11 cellular contexts compared by ENCODE assay signal in the genomic region with DNA sequence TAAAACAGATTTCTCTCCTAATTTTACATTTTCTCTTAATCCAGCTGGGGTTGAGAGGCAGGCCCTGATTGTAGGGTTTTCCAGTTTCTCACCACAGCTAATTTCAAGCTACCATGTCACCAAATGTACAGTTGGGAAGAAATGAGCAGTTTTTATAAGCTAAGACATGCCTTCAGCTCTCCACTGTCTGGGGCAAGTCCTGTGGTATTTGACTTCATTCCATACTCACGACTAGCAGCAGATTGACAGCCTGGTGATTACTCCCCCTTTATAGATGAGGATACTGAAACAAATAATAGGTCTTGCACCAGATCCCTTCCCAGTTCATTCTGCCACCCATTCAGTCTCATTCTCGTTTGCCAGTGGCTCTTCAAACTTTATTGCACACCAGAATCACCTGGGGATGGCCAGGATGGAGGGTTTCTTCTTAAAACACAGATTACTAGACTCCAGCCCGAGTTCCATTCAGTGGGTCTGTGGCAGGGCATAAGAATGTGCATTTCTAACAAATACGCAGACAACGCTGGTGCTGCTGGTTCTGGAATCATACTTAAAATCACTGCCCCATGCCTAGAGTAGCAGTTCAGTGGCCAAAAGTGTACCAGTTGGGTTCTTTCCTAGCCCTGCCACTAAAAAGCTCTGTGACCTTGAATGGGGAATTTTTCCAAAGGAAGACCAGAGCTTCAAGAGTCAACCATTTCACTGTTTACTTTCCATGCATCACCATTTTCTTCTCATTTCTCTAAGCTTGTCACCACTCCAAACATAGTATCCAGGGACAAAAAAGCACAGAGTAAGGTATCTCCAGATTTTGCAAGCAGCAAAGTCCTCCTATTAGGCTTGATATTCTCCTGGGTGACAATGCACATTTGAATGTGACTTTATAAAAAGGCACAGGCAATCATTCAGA.
DNase-seq lines count a peak whose midpoint lies in the region; ATAC-seq and TF ChIP-seq lines count a peak whose summit lies in the region.
"Had no signal": no experiment of that assay in that cellular context is flagged by ENCODE, and none has a peak within 500 bp of the region (broad histone marks: within the 10 kb centered on the region; RNA-seq: fewer than 3 reads in every experiment).

No MANE protein-coding gene starts in this region.

- DNase-seq in cardiac muscle cell (ENCODE audit: low read depth in 1 of 2, low spot score in 1 of 2), result peak in 1 of 2 donors; percentile 66
- no peak for DNase-seq in cardiac septum (ENCODE audit: low spot score)
- DNase-seq in colonic mucosa, result no peak
- no peak for DNase-seq in uterus
- DNase-seq in mucosa of gallbladder (ENCODE audit: low spot score), result no peak
- DNase-seq: activated CD8-positive, alpha-beta T cell treated with anti-CD3 and anti-CD28 coated beads for 36 hours; AML-193; NK-92 treated with Interleukin-12 subunit alpha and Interleukin-12 subunit beta, amount 100 ng/mL, for 24 hours had no signal

- intact Hi-C loops in cardiac septum (cut with DNase I), result loop anchor here (5.0 kb wide), 3 partner anchors 35 to 105 kb away; a partner anchor contains a TSS
- intact Hi-C loops in colonic mucosa (cut with DNase I), result loop anchor here (5.0 kb wide), 1 partner anchor 40 kb away; no protein-coding TSS in a partner anchor
- intact Hi-C loops in uterus (cut with DNase I; ENCODE audit: low total_unique reads), result no loop called here

- TF ChIP-seq POLR2A in uterus (IDR thresholded peaks at IDR 0.05), result no peak

- H3K27ac ChIP-seq in cardiac muscle cell (peak overlapping the region; percentile 47), colonic mucosa (peak overlapping the region; percentile 79), mesodermal cell (ENCODE audit: low read depth, low read length, severe bottlenecking) (peak overlapping the region; percentile 99), uterus (peak overlapping the region; percentile 87 to 88)

- H3K4me3 ChIP-seq in cardiac muscle cell, result no peak overlapping the region
- no peak overlapping the region for H3K4me3 ChIP-seq in colonic mucosa
- H3K4me3 ChIP-seq in mesodermal cell (ENCODE audit: extremely low read depth, insufficient read depth, low read length, poor library complexity, severe bottlenecking), result no peak overlapping the region
- no peak overlapping the region for H3K4me3 ChIP-seq in uterus

- H3K9me3 ChIP-seq in cardiac muscle cell (ENCODE audit: low read depth), result no peaks in the 10 kb centered on the region
- no peaks in the 10 kb centered on the region for H3K9me3 ChIP-seq in colonic mucosa
- H3K9me3 ChIP-seq in mesodermal cell (ENCODE audit: control insufficient read depth, low read length), result no peaks in the 10 kb centered on the region
- no peaks in the 10 kb centered on the region for H3K9me3 ChIP-seq in uterus

- no peak for TF ChIP-seq CTCF in cardiac muscle cell (IDR thresholded peaks at IDR 0.05; ENCODE audit: low read depth, low read length)
- no peak for TF ChIP-seq CTCF in colonic mucosa (IDR thresholded peaks at IDR 0.05)
- TF ChIP-seq CTCF in uterus (IDR thresholded peaks at IDR 0.05), result no peak

- ATAC-seq in GM19351 (IDR thresholded peaks at IDR 0.05; ENCODE audit: unreplicated experiment) (no peak), HG03378 (IDR thresholded peaks at IDR 0.05; ENCODE audit: unreplicated experiment) (no peak)
- ATAC-seq: activated CD8-positive, alpha-beta T cell treated with anti-CD3 and anti-CD28 coated beads for 36 hours had no signal

- H3K4me1 ChIP-seq in cardiac muscle cell (ENCODE audit: low read depth), result peaks cover 22% of the 10 kb centered on the region
- H3K4me1 ChIP-seq in colonic mucosa, result peaks cover 14% of the 10 kb centered on the region
- H3K4me1 ChIP-seq in mesodermal cell (ENCODE audit: control insufficient read depth, insufficient read depth, low read length, poor library complexity, severe bottlenecking), result peaks cover 35% of the 10 kb centered on the region
- H3K4me1 ChIP-seq in uterus, result peaks cover 10 to 12% of the 10 kb centered on the region in 2 donors

- H3K36me3 ChIP-seq in cardiac muscle cell, result no peaks in the 10 kb centered on the region
- no peaks in the 10 kb centered on the region for H3K36me3 ChIP-seq in colonic mucosa
- no peaks in the 10 kb centered on the region for H3K36me3 ChIP-seq in mesodermal cell (ENCODE audit: control insufficient read depth, insufficient read depth, low read length)
- H3K36me3 ChIP-seq in uterus, result no peaks in the 10 kb centered on the region

- H3K27me3 ChIP-seq in cardiac muscle cell (no peaks in the 10 kb centered on the region), colonic mucosa (no peaks in the 10 kb centered on the region), uterus (no peaks in the 10 kb centered on the region)

- peak overlapping the region in 1 of 2 donors; percentile 51 for H3K9ac ChIP-seq in colonic mucosa (ENCODE audit: low read depth in 2 of 2, low read length in 2 of 2)

- WGBS in mesodermal cell (ENCODE audit: insufficient coverage in 2 of 2), 2 experiments, result 84 to 90% methylated on average over 4 of the region's 5 CpGs

Comparison
In these comparisons a context has a peak if more than half of its experiments do, and no peak if none do; other contexts are left out.
1. H3K27ac ChIP-seq: peak in every context shown above with its lines; median percentile 99 in mesodermal cell; 88 in uterus; 79 in colonic mucosa; 47 in cardiac muscle cell.